Comparison of ENCODE assay signal across 17 cellular contexts in the genomic region with DNA sequence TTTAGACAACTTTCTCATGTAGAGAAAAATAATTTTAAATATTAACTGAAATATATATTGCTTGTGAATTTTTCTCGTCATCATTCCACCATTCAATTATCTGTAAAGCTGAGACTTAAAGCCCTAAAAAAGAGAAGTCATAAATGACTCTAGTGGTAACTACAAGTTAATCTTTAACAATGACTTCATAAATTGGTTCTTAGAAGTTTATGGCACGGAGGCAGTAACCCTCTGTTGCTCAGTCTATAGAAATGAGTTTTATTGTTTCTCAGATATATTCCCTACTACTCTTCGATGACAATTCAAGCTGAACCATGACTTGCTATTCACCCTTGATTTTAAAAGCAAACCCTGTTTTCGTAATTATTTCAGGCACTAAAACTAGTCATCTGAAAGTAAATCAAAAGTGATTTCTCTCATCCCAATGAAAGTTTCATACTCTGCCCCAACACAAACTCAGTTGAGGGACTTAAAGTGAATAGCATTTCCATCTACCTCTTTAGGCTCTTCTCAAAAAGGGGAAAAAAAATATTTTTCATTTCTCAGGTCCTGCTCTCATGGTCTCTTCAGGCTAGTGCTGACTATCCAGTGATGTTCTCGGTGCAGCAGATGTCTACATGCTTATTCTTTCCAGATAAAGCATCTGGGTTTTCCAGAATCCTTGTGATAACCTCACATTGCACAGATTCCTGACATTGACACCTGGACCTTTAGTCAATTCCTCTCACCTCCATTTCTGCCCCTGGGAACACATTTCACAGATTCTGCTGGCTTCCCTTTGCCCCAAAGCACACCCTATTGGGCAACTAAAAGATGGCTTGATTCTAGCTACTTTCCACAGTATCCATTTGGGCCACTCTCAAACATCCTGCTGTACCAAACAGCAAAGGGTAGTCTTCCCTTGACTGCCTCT.
A peak's percentile ranks its signal among the peaks of the same experiment; 100 is the strongest.
DNase-seq lines count a peak whose midpoint lies in the region; ATAC-seq, FAIRE-seq and TF ChIP-seq lines count a peak whose summit lies in the region.
"Had no signal": no experiment of that assay in that cellular context is flagged by ENCODE, and none has a peak within 500 bp of the region (broad histone marks: within the 10 kb centered on the region; RNA-seq: fewer than 3 reads in every experiment).

No MANE protein-coding gene starts in this region.

- H3K27ac Mint-ChIP-seq in CD4-positive, alpha-beta T cell, result no peak overlapping the region
- H3K27ac Mint-ChIP-seq: activated T-cell treated with anti-CD3 and anti-CD28 coated beads, Interleukin-2, amount 50 U/mL, for 24 hours; dendritic cell treated with granulocyte-macrophage colony-stimulating factor and Interleukin-4, amounts not matched to agents 40 ng/mL and 50 ng/mL, for 4 days; stimulated activated naive B cell treated with anti-CD40 and anti-IgM and Interleukin-4, amounts not matched to agents 10 μg/mL and 1 μg/mL and 100 μg/mL, for 72 hours had no signal

- DNase-seq in pancreas (no peak), nucleus accumbens (lab: John Stamatoyannopoulos, UW) (no peak), D721Med (ENCODE audit: insufficient read length, low spot score) (no peak), T-helper 2 cell (no peak)
- DNase-seq in CD4-positive, alpha-beta T cell, result no peak
- DNase-seq: activated T-cell treated with anti-CD3 and anti-CD28 coated beads, Interleukin-2, amount 50 U/mL, for 24 hours; amygdala; DMS53; NCI-H1092 treated with DMSO at 0.1 percent for 48 hours; NCI-H446 treated with DMSO at 0.1 percent for 48 hours; stimulated activated naive B cell treated with anti-CD40 and anti-IgM and Interleukin-4, amounts not matched to agents 10 μg/mL and 1 μg/mL and 100 μg/mL, for 72 hours; uterus had no signal

- H3K27me3 Mint-ChIP-seq in CD4-positive, alpha-beta T cell, result no peaks in the 10 kb centered on the region
- H3K27me3 Mint-ChIP-seq: activated T-cell treated with anti-CD3 and anti-CD28 coated beads, Interleukin-2, amount 50 U/mL, for 24 hours; dendritic cell treated with granulocyte-macrophage colony-stimulating factor and Interleukin-4, amounts not matched to agents 40 ng/mL and 50 ng/mL, for 4 days; stimulated activated naive B cell treated with anti-CD40 and anti-IgM and Interleukin-4, amounts not matched to agents 10 μg/mL and 1 μg/mL and 100 μg/mL, for 72 hours had no signal

- ATAC-seq in GM19025 (IDR thresholded peaks at IDR 0.05; ENCODE audit: low read depth, unreplicated experiment) (peak; percentile 59), HG02623 (IDR thresholded peaks at IDR 0.05; ENCODE audit: unreplicated experiment) (peak; percentile 49), HG03432 (IDR thresholded peaks at IDR 0.05; ENCODE audit: unreplicated experiment) (peak; percentile 74), pancreas (no peak)
- ATAC-seq in CD4-positive, alpha-beta T cell (ENCODE audit: poor library complexity), result no peak
- ATAC-seq: activated CD4-positive, CD25-positive, alpha-beta regulatory T cell treated with anti-CD3 and anti-CD28 coated beads, Interleukin-2, amount 50 U/mL, for 24 hours; stimulated activated naive B cell treated with anti-CD40 and anti-IgM and Interleukin-4, amounts not matched to agents 10 μg/mL and 1 μg/mL and 100 μg/mL, for 72 hours had no signal

- no peak for TF ChIP-seq CTCF in pancreas (IDR thresholded peaks at IDR 0.05)
- no peak for TF ChIP-seq CTCF in CD4-positive, alpha-beta T cell (IDR thresholded peaks at IDR 0.05)
- TF ChIP-seq CTCF in D721Med (IDR thresholded peaks at IDR 0.05; ENCODE audit: insufficient read depth, missing control alignments), result no peak

- H3K9me3 Mint-ChIP-seq in CD4-positive, alpha-beta T cell, result peaks cover 9% of the 10 kb centered on the region

- no peak overlapping the region for H3K4me3 ChIP-seq in pancreas
- H3K4me3 ChIP-seq: uterus had no signal

- H3K27me3 ChIP-seq in pancreas, result no peaks in the 10 kb centered on the region
- H3K27me3 ChIP-seq in CD4-positive, alpha-beta T cell (ENCODE audit: control insufficient read depth, insufficient read depth, low read length), result no peaks in the 10 kb centered on the region
- H3K27me3 ChIP-seq: uterus had no signal

- no peaks in the 10 kb centered on the region for H3K36me3 ChIP-seq in pancreas
- H3K36me3 ChIP-seq: uterus had no signal

- H3K36me3 Mint-ChIP-seq in CD4-positive, alpha-beta T cell (ENCODE audit: low read depth), result no peaks in the 10 kb centered on the region
- H3K36me3 Mint-ChIP-seq: stimulated activated naive B cell treated with anti-CD40 and anti-IgM and Interleukin-4, amounts not matched to agents 10 μg/mL and 1 μg/mL and 100 μg/mL, for 72 hours had no signal

- no peak overlapping the region for H3K4me3 Mint-ChIP-seq in CD4-positive, alpha-beta T cell
- H3K4me3 Mint-ChIP-seq: activated T-cell treated with anti-CD3 and anti-CD28 coated beads, Interleukin-2, amount 50 U/mL, for 24 hours; dendritic cell treated with granulocyte-macrophage colony-stimulating factor and Interleukin-4, amounts not matched to agents 40 ng/mL and 50 ng/mL, for 4 days; stimulated activated naive B cell treated with anti-CD40 and anti-IgM and Interleukin-4, amounts not matched to agents 10 μg/mL and 1 μg/mL and 100 μg/mL, for 72 hours had no signal

- no peak overlapping the region for H3K27ac ChIP-seq in pancreas
- H3K27ac ChIP-seq in CD4-positive, alpha-beta T cell (ENCODE audit: low read depth, low read length), result no peak overlapping the region
- H3K27ac ChIP-seq: uterus had no signal

- no peaks in the 10 kb centered on the region for H3K9me3 ChIP-seq in pancreas
- H3K9me3 ChIP-seq in CD4-positive, alpha-beta T cell (ENCODE audit: control insufficient read depth, low read length), result no peaks in the 10 kb centered on the region
- H3K9me3 ChIP-seq: uterus had no signal

- H3K4me1 ChIP-seq in pancreas, result no peaks in the 10 kb centered on the region
- H3K4me1 ChIP-seq: uterus had no signal

- intact Hi-C loops in pancreas (cut with DNase I), result no loop called here
- intact Hi-C loops in CD4-positive, alpha-beta T cell (cut with DNase I, micrococcal nuclease), result no loop called here

- POLR2A ChIA-PET in CD4-positive, alpha-beta T cell (lab: Charles Lee), result no interaction called here

- no peaks in the 10 kb centered on the region for H3K4me1 Mint-ChIP-seq in CD4-positive, alpha-beta T cell (ENCODE audit: low read depth)
- H3K4me1 Mint-ChIP-seq: stimulated activated naive B cell treated with anti-CD40 and anti-IgM and Interleukin-4, amounts not matched to agents 10 μg/mL and 1 μg/mL and 100 μg/mL, for 72 hours had no signal

- peak; percentile 73 for FAIRE-seq in pancreas (lab: Jason Lieb, UNC)
- FAIRE-seq in D721Med (lab: Jason Lieb, UNC), result no peak

- CTCF ChIA-PET in CD4-positive, alpha-beta T cell (lab: Charles Lee), result no interaction called here

- 54 to 55% methylated on average over 5 of the region's 5 CpGs for WGBS in pancreas, 2 donors

Comparison
In these comparisons a context has a peak if more than half of its experiments do, and no peak if none do; other contexts are left out.
1. ATAC-seq: peak in GM19025 (single experiment), HG02623 (single experiment) and HG03432 (single experiment); none in pancreas (0 of 4) and CD4-positive, alpha-beta T cell (single experiment).